ENCODE assay signal across 16 cellular contexts in the genomic region with DNA sequence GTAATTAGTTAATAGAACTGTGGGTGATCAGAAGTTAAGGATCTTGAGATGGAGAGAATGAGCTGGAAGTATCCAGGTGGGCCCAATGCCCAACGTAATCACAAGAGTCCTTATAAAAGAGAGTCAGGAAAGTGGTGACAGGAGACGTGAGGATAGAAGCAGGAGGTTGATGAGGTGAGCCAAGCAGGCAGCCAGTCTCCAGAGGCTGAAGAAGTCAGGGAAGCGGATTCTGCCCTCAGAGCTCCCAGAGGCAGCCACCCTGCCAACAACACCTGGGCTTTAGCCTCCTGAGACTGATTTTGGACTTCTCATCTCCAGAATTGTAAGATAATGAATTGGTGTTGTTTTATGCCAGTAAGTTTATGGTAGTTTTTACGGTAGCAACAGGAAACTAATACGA. TPM values are rescaled to one million over a fixed set of nuclear protein-coding genes. Genes with fewer than 3 reads are reported as not detected.
DNase-seq lines count a peak whose midpoint lies in the region; ATAC-seq, FAIRE-seq and TF ChIP-seq lines count a peak whose summit lies in the region.
"Had no signal": no experiment of that assay in that cellular context is flagged by ENCODE, and none has a peak within 500 bp of the region (broad histone marks: within the 10 kb centered on the region; RNA-seq: fewer than 3 reads in every experiment).

No MANE protein-coding gene starts in this region.

- DNase-seq in GM12892 (ENCODE audit: insufficient read length) (no peak), SJCRH30 (no peak), endothelial cell of umbilical vein (ENCODE audit: low read depth, low spot score) (no peak), GDM1 (lab: John Stamatoyannopoulos, UW) (no peak), GM10266 (ENCODE audit: extremely low spot score) (no peak), GM19240 (ENCODE audit: insufficient read length, low spot score) (no peak)
- no peak for DNase-seq in stimulated activated naive B cell treated with anti-CD40 and anti-IgM and Interleukin-4, amounts not matched to agents 10 μg/mL and 1 μg/mL and 100 μg/mL, for 72 hours
- DNase-seq: activated CD4-positive, CD25-positive, alpha-beta regulatory T cell; activated CD8-positive, alpha-beta memory T cell treated with anti-CD3 and anti-CD28 coated beads, Interleukin-2, amount 10 ng/mL, durations not matched to agents 7 days and 5 days; activated naive CD4-positive, alpha-beta T cell treated with anti-CD3 and anti-CD28 coated beads, Interleukin-2, amount 50 U/mL, for 16 hours; effector memory CD8-positive, alpha-beta T cell; NCI-H1105 treated with DMSO at 0.1 percent for 48 hours; NCI-H2227 treated with DMSO at 0.1 percent for 48 hours; pancreas; small intestine had no signal

- H3K4me2 ChIP-seq in endothelial cell of umbilical vein (ENCODE audit: insufficient read depth, low read length): peak overlapping the region; percentile 75

- dilution Hi-C loops in endothelial cell of umbilical vein (cut with MboI; ENCODE audit: extremely low pct_ligation_motif_present, low sequenced_read_pairs): no loop called here

- no peaks in the 10 kb centered on the region for H3K9me3 Mint-ChIP-seq in stimulated activated naive B cell treated with anti-CD40 and anti-IgM and Interleukin-4, amounts not matched to agents 10 μg/mL and 1 μg/mL and 100 μg/mL, for 72 hours
- H3K9me3 Mint-ChIP-seq: effector memory CD8-positive, alpha-beta T cell had no signal

- H3K27ac Mint-ChIP-seq in stimulated activated naive B cell treated with anti-CD40 and anti-IgM and Interleukin-4, amounts not matched to agents 10 μg/mL and 1 μg/mL and 100 μg/mL, for 72 hours: peak overlapping the region; percentile 82
- H3K27ac Mint-ChIP-seq: activated CD8-positive, alpha-beta memory T cell treated with anti-CD3 and anti-CD28 coated beads, Interleukin-2, amount 10 ng/mL, durations not matched to agents 7 days and 5 days had no signal

- H3K36me3 ChIP-seq in SJCRH30 (no peaks in the 10 kb centered on the region), endothelial cell of umbilical vein (ENCODE audit: control insufficient read depth in 2 of 2, extremely low read depth in 1 of 2, insufficient read depth in 2 of 2, low read length in 2 of 2) (no peaks in the 10 kb centered on the region)
- H3K36me3 ChIP-seq: cardiac muscle cell, pancreas had no signal

- H3K27me3 Mint-ChIP-seq in stimulated activated naive B cell treated with anti-CD40 and anti-IgM and Interleukin-4, amounts not matched to agents 10 μg/mL and 1 μg/mL and 100 μg/mL, for 72 hours: no peaks in the 10 kb centered on the region
- H3K27me3 Mint-ChIP-seq: activated CD8-positive, alpha-beta memory T cell treated with anti-CD3 and anti-CD28 coated beads, Interleukin-2, amount 10 ng/mL, durations not matched to agents 7 days and 5 days; effector memory CD8-positive, alpha-beta T cell had no signal

- TF ChIP-seq CTCF in endothelial cell of umbilical vein (IDR thresholded peaks at IDR 0.05; ENCODE audit: extremely low read depth in 1 of 2, insufficient read depth in 1 of 2, low read depth in 1 of 2, low read length in 2 of 2) (no peak), GM10266 (IDR thresholded peaks at IDR 0.05; ENCODE audit: control insufficient read depth, insufficient read depth, low read depth, missing control alignments) (no peak)

- no peaks in the 10 kb centered on the region for H4K20me1 ChIP-seq in endothelial cell of umbilical vein (replicated peaks; ENCODE audit: control insufficient read depth, extremely low read depth, insufficient read depth, low read length)

- H3K9ac ChIP-seq in endothelial cell of umbilical vein (replicated peaks; ENCODE audit: extremely low read depth, insufficient read depth, low read length): no peak overlapping the region

- H3K4me1 ChIP-seq in SJCRH30 (peaks cover 32% of the 10 kb centered on the region), endothelial cell of umbilical vein (ENCODE audit: control insufficient read depth, extremely low read depth, insufficient read depth, low read length) (peaks cover 24% of the 10 kb centered on the region)

- H3K4me3 ChIP-seq in SJCRH30 (no peak overlapping the region), endothelial cell of umbilical vein (replicated peaks in 1 of 3; ENCODE audit: insufficient read depth in 1 of 3, low read depth in 1 of 3, low read length in 3 of 3) (no peak overlapping the region)
- H3K4me3 ChIP-seq: cardiac muscle cell, pancreas had no signal

- H3K9me3 ChIP-seq in SJCRH30 (replicated peaks) (no peaks in the 10 kb centered on the region), endothelial cell of umbilical vein (replicated peaks; ENCODE audit: control insufficient read depth, insufficient read depth, low read length) (no peaks in the 10 kb centered on the region)
- H3K9me3 ChIP-seq: pancreas had no signal

- CTCF ChIA-PET in endothelial cell of umbilical vein (lab: Charles Lee): interaction anchor here (1.7 to 2.2 kb wide), 3 partner anchors 10 to 81 kb away, joined by 4 to 15 read pairs (median 7); a partner anchor contains a TSS

- no peaks in the 10 kb centered on the region for H3K27me3 ChIP-seq in SJCRH30
- no peaks in the 10 kb centered on the region for H3K27me3 ChIP-seq in endothelial cell of umbilical vein (ENCODE audit: control insufficient read depth in 2 of 2, insufficient read depth in 2 of 2, low read length in 2 of 2)
- H3K27me3 ChIP-seq: cardiac muscle cell, pancreas had no signal

- H3K79me2 ChIP-seq in endothelial cell of umbilical vein (ENCODE audit: control insufficient read depth, insufficient read depth, low read length): no peaks in the 10 kb centered on the region

- no peaks in the 10 kb centered on the region for H3K36me3 Mint-ChIP-seq in stimulated activated naive B cell treated with anti-CD40 and anti-IgM and Interleukin-4, amounts not matched to agents 10 μg/mL and 1 μg/mL and 100 μg/mL, for 72 hours
- H3K36me3 Mint-ChIP-seq: activated CD8-positive, alpha-beta memory T cell treated with anti-CD3 and anti-CD28 coated beads, Interleukin-2, amount 10 ng/mL, durations not matched to agents 7 days and 5 days had no signal

- no peaks in the 10 kb centered on the region for H3K9me1 ChIP-seq in endothelial cell of umbilical vein (replicated peaks; ENCODE audit: control insufficient read depth, extremely low read depth, insufficient read depth, low read length)

- H3K27ac ChIP-seq in SJCRH30 (peak overlapping the region; percentile 73), endothelial cell of umbilical vein (ENCODE audit: insufficient read depth, low read depth, low read length) (peak overlapping the region; percentile 69)
- H3K27ac ChIP-seq: cardiac muscle cell had no signal

- ATAC-seq in stimulated activated naive B cell treated with anti-CD40 and anti-IgM and Interleukin-4, amounts not matched to agents 10 μg/mL and 1 μg/mL and 100 μg/mL, for 72 hours (replicated peaks): no peak
- ATAC-seq: activated CD8-positive, alpha-beta memory T cell treated with anti-CD3 and anti-CD28 coated beads, Interleukin-2, amount 10 ng/mL, durations not matched to agents 7 days and 5 days; effector memory CD8-positive, alpha-beta T cell had no signal

- peak overlapping the region; percentile 51 to 59 for H3K4me3 Mint-ChIP-seq in stimulated activated naive B cell treated with anti-CD40 and anti-IgM and Interleukin-4, amounts not matched to agents 10 μg/mL and 1 μg/mL and 100 μg/mL, for 72 hours
- H3K4me3 Mint-ChIP-seq: activated CD8-positive, alpha-beta memory T cell treated with anti-CD3 and anti-CD28 coated beads, Interleukin-2, amount 10 ng/mL, durations not matched to agents 7 days and 5 days; effector memory CD8-positive, alpha-beta T cell had no signal

- BruUV-seq in endothelial cell of umbilical vein (replicated peaks; lab: Mats Ljungman, UMichigan): no TSS peak

- POLR2A ChIA-PET in endothelial cell of umbilical vein (lab: Charles Lee): interaction anchor here (1.3 kb wide), 1 partner anchor 10 kb away, joined by 3 read pairs; a partner anchor contains a TSS

- peak overlapping the region; percentile 2 for H2AFZ ChIP-seq in endothelial cell of umbilical vein (ENCODE audit: low read depth, low read length)

- FAIRE-seq in GM12892 (lab: Jason Lieb, UNC) (peak; percentile 14), endothelial cell of umbilical vein (lab: Jason Lieb, UNC) (peak; percentile 24)
- FAIRE-seq: pancreas, small intestine had no signal

- TF ChIP-seq POLR2A in GM12892 (IDR thresholded peaks at IDR 0.05; ENCODE audit: low read depth, low read length) (no peak), endothelial cell of umbilical vein (IDR thresholded peaks at IDR 0.05; ENCODE audit: low read depth, low read length) (no peak)

- intact Hi-C loops in endothelial cell of umbilical vein (cut with micrococcal nuclease): no loop called here

- H3K4me1 Mint-ChIP-seq in stimulated activated naive B cell treated with anti-CD40 and anti-IgM and Interleukin-4, amounts not matched to agents 10 μg/mL and 1 μg/mL and 100 μg/mL, for 72 hours: peaks cover 23 to 36% of the 10 kb centered on the region in 2 donors

TF ChIP-seq in endothelial cell of umbilical vein, 7 proteins besides CTCF, POLR2A, EP300 and RAD21:
- TF ChIP-seq EZH2 (IDR thresholded peaks at IDR 0.05; ENCODE audit: borderline replicate concordance, low read depth, low read length, severe bottlenecking) (no peak), POLR2AphosphoS5 (IDR thresholded peaks at IDR 0.05; ENCODE audit: insufficient read depth, low read depth, low read length) (no peak), JUN (IDR thresholded peaks at IDR 0.05; ENCODE audit: borderline replicate concordance, insufficient read depth, insufficient read length, low read depth) (no peak), MYC (IDR thresholded peaks at IDR 0.05; ENCODE audit: low read depth, low read length) (no peak), GATA2 (IDR thresholded peaks at IDR 0.05; ENCODE audit: insufficient read depth, insufficient read length, low read depth, low read length) (no peak), FOS (IDR thresholded peaks at IDR 0.05; ENCODE audit: borderline replicate concordance, insufficient read depth, low read length) (no peak)
- TF ChIP-seq, protein P1, sequence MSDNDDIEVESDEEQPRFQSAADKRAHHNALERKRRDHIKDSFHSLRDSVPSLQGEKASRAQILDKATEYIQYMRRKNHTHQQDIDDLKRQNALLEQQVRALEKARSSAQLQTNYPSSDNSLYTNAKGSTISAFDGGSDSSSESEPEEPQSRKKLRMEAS (IDR thresholded peaks at IDR 0.05; ENCODE audit: insufficient read depth, insufficient read length): no peak
TF ChIP-seq in endothelial cell of umbilical vein: peak in this region for 0.

RNA-seq across cellular contexts. Expression of a gene that starts 10.1 kb away (rescaled TPM):
- 28.3 TPM for polyA plus RNA-seq in GM12892 (2012; ENCODE audit: missing spikeins)
- total RNA-seq in SJCRH30 (2014; rRNA removed; shearing (Covaris generic)): 26.2 and 26.8 TPM in 2 replicates
- total RNA-seq in endothelial cell of umbilical vein: 27.8 and 31.0 TPM in 2 replicates
- polyA plus RNA-seq in endothelial cell of umbilical vein: 6.0 and 7.1 TPM in 2 replicates
- 13.6 and 14.2 TPM in 2 replicates for polyA plus RNA-seq in endothelial cell of umbilical vein (2011; cell fraction: cytosol; rRNA removed)
- polyA plus RNA-seq in endothelial cell of umbilical vein (2011; cell fraction: nucleus; rRNA removed): 7.4 and 7.6 TPM in 2 replicates
- polyA plus RNA-seq in endothelial cell of umbilical vein (2012): 14.1 and 22.3 TPM in 2 replicates
- 9.8 and 11.1 TPM in 2 replicates for polyA minus RNA-seq in endothelial cell of umbilical vein
- polyA minus RNA-seq in endothelial cell of umbilical vein (2011; cell fraction: cytosol; rRNA and poly(A)+ RNA removed): 14.4 TPM
- polyA minus RNA-seq in endothelial cell of umbilical vein (2011; cell fraction: nucleus; rRNA and poly(A)+ RNA removed): 15.9 and 18.4 TPM in 2 replicates
